Comparison of ENCODE assay signal across 21 cellular contexts in the genomic region with DNA sequence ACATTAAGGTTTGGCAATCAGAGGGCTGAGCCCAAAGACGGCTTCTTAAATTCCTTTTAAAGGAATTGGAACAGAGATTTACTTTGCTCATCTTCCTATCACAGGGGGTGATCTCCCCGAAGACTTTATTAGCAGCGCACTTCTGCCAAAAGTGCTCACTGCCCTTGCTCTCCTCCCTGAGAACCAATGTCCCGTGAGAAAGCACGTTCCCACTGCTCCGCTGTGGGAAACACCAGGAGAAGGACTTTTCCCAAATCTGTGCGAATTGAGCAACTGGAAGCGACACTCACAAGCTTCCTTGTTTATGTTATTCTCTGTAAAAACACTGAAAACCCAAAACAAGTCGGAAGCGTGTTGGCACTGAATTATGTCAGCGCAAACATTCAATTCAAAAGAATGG.
DNase-seq lines count a peak whose midpoint lies in the region; ATAC-seq and TF ChIP-seq lines count a peak whose summit lies in the region.
"Had no signal": no experiment of that assay in that cellular context is flagged by ENCODE, and none has a peak within 500 bp of the region (broad histone marks: within the 10 kb centered on the region; RNA-seq: fewer than 3 reads in every experiment).

No MANE protein-coding gene starts in this region.

- H3K9me3 ChIP-seq in heart right ventricle, result no peaks in the 10 kb centered on the region
- H3K9me3 ChIP-seq in prostate gland, result no peaks in the 10 kb centered on the region
- no peaks in the 10 kb centered on the region for H3K9me3 ChIP-seq in A673 (ENCODE audit: low read depth, low read length, poor library complexity, severe bottlenecking)

- TF ChIP-seq POLR2A in prostate gland (IDR thresholded peaks at IDR 0.05), result no peak

- intact Hi-C loops in heart right ventricle (cut with DNase I) (loop anchor here in 1 of 10 donors (2.0 to 5.0 kb wide), 2 partner anchors 32 to 183 kb away; no protein-coding TSS in a partner anchor), prostate gland (cut with DNase I) (no loop called here), A673 (cut with micrococcal nuclease; ENCODE audit: unreplicated experiment) (no loop called here)

- TF ChIP-seq CTCF in choroid plexus epithelial cell (conservative IDR thresholded peaks at IDR 0.05; ENCODE audit: low read depth, low read length) (no peak), heart right ventricle (IDR thresholded peaks at IDR 0.05) (no peak), prostate gland (IDR thresholded peaks at IDR 0.05) (no peak), A673 (conservative IDR thresholded peaks at IDR 0.05; ENCODE audit: low read depth, low read length) (no peak), GM13977 (IDR thresholded peaks at IDR 0.05; ENCODE audit: extremely low read depth, insufficient read depth, missing control alignments) (no peak)

- no peak overlapping the region for H3K4me3 Mint-ChIP-seq in effector memory CD8-positive, alpha-beta T cell
- H3K4me3 Mint-ChIP-seq: H9 had no signal

- ATAC-seq in heart right ventricle (peak in 7 of 8 donors; percentile 53 to 89 (median 76)), HG02973 (IDR thresholded peaks at IDR 0.05; ENCODE audit: unreplicated experiment) (no peak)
- no peak for ATAC-seq in effector memory CD8-positive, alpha-beta T cell (replicated peaks)
- ATAC-seq: GM12878 had no signal

- peak overlapping the region; percentile 73 for H2AFZ ChIP-seq in ACC112 (ENCODE audit: low read length, unreplicated experiment)

- in situ Hi-C loops in GM13977 (cut with MboI; ENCODE audit: low pct_unique_long_range_greater_than_20kb, low sequenced_read_pairs, unreplicated experiment), result no loop called here

- peaks cover 8 to 9% of the 10 kb centered on the region in 2 donors for H3K27me3 Mint-ChIP-seq in effector memory CD8-positive, alpha-beta T cell

- CTCF ChIA-PET in A673 (lab: Charles Lee), result no interaction called here

- H3K36me3 ChIP-seq in ACC112 (ENCODE audit: insufficient read depth, low read length) (no peaks in the 10 kb centered on the region), heart right ventricle (no peaks in the 10 kb centered on the region), prostate gland (no peaks in the 10 kb centered on the region), A673 (ENCODE audit: insufficient read depth, low read length, poor library complexity, severe bottlenecking) (no peaks in the 10 kb centered on the region)

- H3K27ac Mint-ChIP-seq in effector memory CD8-positive, alpha-beta T cell, result no peak overlapping the region
- H3K27ac Mint-ChIP-seq: H9 had no signal

- POLR2A ChIA-PET in A673 (lab: Charles Lee; ENCODE audit: low non-redundant PET), result no interaction called here

- no peaks in the 10 kb centered on the region for H3K4me1 Mint-ChIP-seq in effector memory CD8-positive, alpha-beta T cell (ENCODE audit: low read depth in 2 of 2)

- H3K36me3 Mint-ChIP-seq in effector memory CD8-positive, alpha-beta T cell (ENCODE audit: insufficient read depth), result no peaks in the 10 kb centered on the region

- H3K79me2 ChIP-seq in ACC112 (ENCODE audit: control insufficient read depth, insufficient read depth, low read length, unreplicated experiment), result no peaks in the 10 kb centered on the region

- H3K27me3 ChIP-seq in ACC112 (ENCODE audit: insufficient read depth, low read length) (no peaks in the 10 kb centered on the region), heart right ventricle (peaks cover 0 to 5% (median 0%) of the 10 kb centered on the region in 7 donors), prostate gland (replicated peaks; ENCODE audit: insufficient read depth) (no peaks in the 10 kb centered on the region), A673 (replicated peaks; ENCODE audit: insufficient read depth, low read depth, low read length, poor library complexity) (no peaks in the 10 kb centered on the region)

- no peaks in the 10 kb centered on the region for H3K9me3 Mint-ChIP-seq in effector memory CD8-positive, alpha-beta T cell
- H3K9me3 Mint-ChIP-seq: H9 had no signal

- H3K4me3 ChIP-seq in ACC112 (ENCODE audit: low read depth, low read length) (no peak overlapping the region), choroid plexus epithelial cell (ENCODE audit: low read depth, low read length) (peak overlapping the region; percentile 20), heart right ventricle (no peak overlapping the region), prostate gland (no peak overlapping the region), A673 (ENCODE audit: low read depth, low read length, poor library complexity, severe bottlenecking) (no peak overlapping the region)
- H3K4me3 ChIP-seq: GM12878 had no signal

- BruUV-seq in A673 (replicated peaks; lab: Mats Ljungman, UMichigan), result no TSS peak

- 73 to 74% methylated on average over 11 of the region's 11 CpGs for WGBS in heart right ventricle, 2 donors
- 12% methylated on average over 11 of the region's 11 CpGs for WGBS in prostate gland

- H3K27ac ChIP-seq in ACC112 (ENCODE audit: low read depth, low read length), result no peak overlapping the region
- peak overlapping the region in 6 of 10 donors; percentile 50 to 71 (median 62) for H3K27ac ChIP-seq in heart right ventricle
- H3K27ac ChIP-seq in prostate gland, result no peak overlapping the region
- no peak overlapping the region for H3K27ac ChIP-seq in A673 (ENCODE audit: low read depth, low read length, poor library complexity, severe bottlenecking)
- H3K27ac ChIP-seq: C4-2B had no signal

- H3K4me1 ChIP-seq in ACC112 (ENCODE audit: control insufficient read depth, insufficient read depth, low read length, unreplicated experiment) (no peaks in the 10 kb centered on the region), heart right ventricle (peaks cover 0 to 10% (median 0%) of the 10 kb centered on the region in 9 donors), prostate gland (replicated peaks) (no peaks in the 10 kb centered on the region), A673 (ENCODE audit: insufficient read depth, low read length, poor library complexity, severe bottlenecking) (no peaks in the 10 kb centered on the region)

- DNase-seq in choroid plexus epithelial cell (ENCODE audit: low read depth) (no peak), heart right ventricle (peak; percentile 17 to 61), prostate gland (ENCODE audit: low spot score) (peak; percentile 28), A673 (ENCODE audit: low spot score) (no peak), GM13977 (ENCODE audit: low spot score) (no peak)
- no peak for DNase-seq in effector memory CD8-positive, alpha-beta T cell
- DNase-seq: 8988T, DND-41, GDM1, H9, IMR-90, MV-4-11, NCI-H1417 treated with DMSO at 0.1 percent for 48 hours, NCI-H2029 treated with DMSO at 0.1 percent for 48 hours, NCI-H748 treated with DMSO at 0.1 percent for 48 hours, OCI-M1, RPMI8226 had no signal

Comparison
In these comparisons a context has a peak if more than half of its experiments do, and no peak if none do; other contexts are left out.
1. H3K27ac ChIP-seq: peak in heart right ventricle (6 of 10); none in ACC112 (single experiment), prostate gland (0 of 2) and A673 (single experiment).
2. DNase-seq: peak in heart right ventricle (2 of 2) and prostate gland (single experiment); none in choroid plexus epithelial cell (single experiment), effector memory CD8-positive, alpha-beta T cell (0 of 3), A673 (single experiment) and GM13977 (single experiment).
3. ATAC-seq: peak in heart right ventricle (7 of 8); none in effector memory CD8-positive, alpha-beta T cell (single experiment) and HG02973 (single experiment).